ENCODE assay signal across 17 cellular contexts in genomic region chr5:153749941-153750340, GRCh38.
A peak's percentile ranks its signal among the peaks of the same experiment; 100 is the strongest.
DNase-seq lines count a peak whose midpoint lies in the region; ATAC-seq and TF ChIP-seq lines count a peak whose summit lies in the region.
"Had no signal": no experiment of that assay in that cellular context is flagged by ENCODE, and none has a peak within 500 bp of the region (broad histone marks: within the 10 kb centered on the region; RNA-seq: fewer than 3 reads in every experiment).

No MANE protein-coding gene starts in this region.

- H3K36me3 ChIP-seq in body of pancreas (replicated peaks in 1 of 2; ENCODE audit: insufficient read depth in 1 of 2, low read depth in 2 of 2) (no peaks in the 10 kb centered on the region), left lung (no peaks in the 10 kb centered on the region)
- H3K36me3 ChIP-seq: left ventricle myocardium inferior had no signal

- 47 to 52% methylated on average over 2 to 4 of the region's 4 CpGs for WGBS in body of pancreas, 2 donors

- no peaks in the 10 kb centered on the region for H3K9me3 ChIP-seq in body of pancreas
- H3K9me3 ChIP-seq in left lung = no peaks in the 10 kb centered on the region
- H3K9me3 ChIP-seq: left ventricle myocardium inferior had no signal

- TF ChIP-seq CTCF in body of pancreas (IDR thresholded peaks at IDR 0.05) (no peak), left lung (IDR thresholded peaks at IDR 0.05) (no peak), endothelial cell (IDR thresholded peaks at IDR 0.05; ENCODE audit: unreplicated experiment) (no peak)

- H3K4me3 ChIP-seq in body of pancreas (no peak overlapping the region), left lung (no peak overlapping the region)
- H3K4me3 ChIP-seq: left ventricle myocardium inferior, PC-9 had no signal

- no peak for TF ChIP-seq POLR2A in body of pancreas (IDR thresholded peaks at IDR 0.05)

- H3K27me3 ChIP-seq in body of pancreas = no peaks in the 10 kb centered on the region
- H3K27me3 ChIP-seq in left lung = no peaks in the 10 kb centered on the region

- no peaks in the 10 kb centered on the region for H3K4me1 ChIP-seq in body of pancreas
- no peaks in the 10 kb centered on the region for H3K4me1 ChIP-seq in left lung
- H3K4me1 ChIP-seq: left ventricle myocardium inferior had no signal

- H3K27ac ChIP-seq in body of pancreas (no peak overlapping the region), left lung (no peak overlapping the region)
- H3K27ac ChIP-seq: HL-60, KMS-11, left ventricle myocardium inferior, PC-9, VCaP had no signal

- peaks cover 1% of the 10 kb centered on the region for H3K9me3 Mint-ChIP-seq in activated naive CD8-positive, alpha-beta T cell treated with anti-CD3 and anti-CD28 coated beads for 36 hours
- H3K9me3 Mint-ChIP-seq in endothelial cell (ENCODE audit: unreplicated experiment) = no peaks in the 10 kb centered on the region
- H3K9me3 Mint-ChIP-seq: activated naive CD4-positive, alpha-beta T cell treated with anti-CD3 and anti-CD28 coated beads, Interleukin-2, amount 10 ng/mL, durations not matched to agents 7 days and 5 days had no signal

- H3K36me3 Mint-ChIP-seq in activated naive CD8-positive, alpha-beta T cell treated with anti-CD3 and anti-CD28 coated beads for 36 hours = no peaks in the 10 kb centered on the region
- peaks cover 9% of the 10 kb centered on the region for H3K36me3 Mint-ChIP-seq in endothelial cell (ENCODE audit: low read depth, unreplicated experiment)
- H3K36me3 Mint-ChIP-seq: activated naive CD4-positive, alpha-beta T cell treated with anti-CD3 and anti-CD28 coated beads, Interleukin-2, amount 10 ng/mL, durations not matched to agents 7 days and 5 days; CD14-positive monocyte had no signal

- DNase-seq in DMS 273 treated with DMSO at 0.1 percent for 48 hours (lab: John Stamatoyannopoulos, UW) (peak; percentile 5), NCI-H1092 (lab: John Stamatoyannopoulos, UW) (peak; percentile 48), NCI-H524 (lab: John Stamatoyannopoulos, UW) (peak; percentile 92 to 94), islet precursor cell (peak; percentile 72), body of pancreas (no peak), left lung (no peak), endothelial cell (ENCODE audit: low spot score) (no peak)
- DNase-seq in activated naive CD8-positive, alpha-beta T cell treated with anti-CD3 and anti-CD28 coated beads for 36 hours = no peak
- DNase-seq: activated naive CD4-positive, alpha-beta T cell treated with anti-CD3 and anti-CD28 coated beads, Interleukin-2, amount 10 ng/mL, durations not matched to agents 7 days and 5 days; GDM1; left ventricle myocardium inferior; NCI-H2107; PC-9 had no signal

- H3K27me3 Mint-ChIP-seq in activated naive CD8-positive, alpha-beta T cell treated with anti-CD3 and anti-CD28 coated beads for 36 hours = peaks cover 3% of the 10 kb centered on the region
- H3K27me3 Mint-ChIP-seq in endothelial cell (ENCODE audit: unreplicated experiment) = peaks cover 3% of the 10 kb centered on the region
- H3K27me3 Mint-ChIP-seq: activated naive CD4-positive, alpha-beta T cell treated with anti-CD3 and anti-CD28 coated beads, Interleukin-2, amount 10 ng/mL, durations not matched to agents 7 days and 5 days had no signal

- no peaks in the 10 kb centered on the region for H3K4me1 Mint-ChIP-seq in activated naive CD8-positive, alpha-beta T cell treated with anti-CD3 and anti-CD28 coated beads for 36 hours
- peaks cover 31% of the 10 kb centered on the region for H3K4me1 Mint-ChIP-seq in endothelial cell (ENCODE audit: unreplicated experiment)
- H3K4me1 Mint-ChIP-seq: activated naive CD4-positive, alpha-beta T cell treated with anti-CD3 and anti-CD28 coated beads, Interleukin-2, amount 10 ng/mL, durations not matched to agents 7 days and 5 days; CD14-positive monocyte had no signal

- no peak overlapping the region for H3K4me3 Mint-ChIP-seq in activated naive CD8-positive, alpha-beta T cell treated with anti-CD3 and anti-CD28 coated beads for 36 hours
- H3K4me3 Mint-ChIP-seq in endothelial cell (ENCODE audit: unreplicated experiment) = no peak overlapping the region
- H3K4me3 Mint-ChIP-seq: activated naive CD4-positive, alpha-beta T cell treated with anti-CD3 and anti-CD28 coated beads, Interleukin-2, amount 10 ng/mL, durations not matched to agents 7 days and 5 days; CD14-positive monocyte had no signal

- H3K27ac Mint-ChIP-seq in activated naive CD8-positive, alpha-beta T cell treated with anti-CD3 and anti-CD28 coated beads for 36 hours = no peak overlapping the region
- no peak overlapping the region for H3K27ac Mint-ChIP-seq in endothelial cell (ENCODE audit: unreplicated experiment)
- H3K27ac Mint-ChIP-seq: activated naive CD4-positive, alpha-beta T cell treated with anti-CD3 and anti-CD28 coated beads, Interleukin-2, amount 10 ng/mL, durations not matched to agents 7 days and 5 days; CD14-positive monocyte had no signal

- intact Hi-C loops in body of pancreas (cut with DNase I) (no loop called here), left lung (cut with DNase I) (no loop called here)

- ATAC-seq in body of pancreas = no peak
- no peak for ATAC-seq in left lung

Comparison
In these comparisons a context has a peak if more than half of its experiments do, and no peak if none do; other contexts are left out.
1. DNase-seq: peak in DMS 273 treated with DMSO at 0.1 percent for 48 hours (single experiment), NCI-H1092 (single experiment), NCI-H524 (2 of 2) and islet precursor cell (single experiment); none in body of pancreas (0 of 4), left lung (0 of 2), activated naive CD8-positive, alpha-beta T cell treated with anti-CD3 and anti-CD28 coated beads for 36 hours (single experiment) and endothelial cell (single experiment).